In the genomic region with DNA sequence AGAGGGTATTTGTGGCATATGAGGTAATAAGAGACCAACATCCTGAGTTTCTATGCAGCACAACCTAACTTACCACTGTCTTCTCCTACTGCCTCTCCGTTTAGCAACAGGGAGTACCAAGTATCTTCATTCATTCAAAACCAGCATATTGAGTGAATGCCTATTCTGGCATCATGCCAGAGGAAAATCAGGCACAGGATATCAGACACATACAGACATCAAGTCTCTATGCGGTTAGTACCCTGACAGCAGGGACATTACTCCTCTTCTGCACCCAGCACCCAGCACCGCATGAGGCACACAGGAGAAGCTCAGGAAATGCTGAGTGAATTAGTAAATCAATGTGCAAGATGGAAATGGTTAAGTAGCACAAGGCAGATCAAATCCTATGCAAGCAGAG, we compare ENCODE assay signal across 14 cellular contexts.
DNase-seq lines count a peak whose midpoint lies in the region; ATAC-seq lines count a peak whose summit lies in the region.
"Had no signal": no experiment of that assay in that cellular context is flagged by ENCODE, and none has a peak within 500 bp of the region (broad histone marks: within the 10 kb centered on the region; RNA-seq: fewer than 3 reads in every experiment).

No MANE protein-coding gene starts in this region.

- H3K4me1 Mint-ChIP-seq in activated CD4-positive, alpha-beta T cell treated with anti-CD3 and anti-CD28 coated beads, Interleukin-2, amount 10 ng/mL, durations not matched to agents 24 days and 14 days, result peaks cover 71% of the 10 kb centered on the region
- peaks cover 61% of the 10 kb centered on the region for H3K4me1 Mint-ChIP-seq in activated naive CD8-positive, alpha-beta T cell treated with anti-CD3 and anti-CD28 coated beads for 36 hours
- H3K4me1 Mint-ChIP-seq in natural killer cell treated with Interleukin-12 subunit alpha and Interleukin-12 subunit beta and Interleukin-15 and Interleukin-18, amount 100 ng/mL, for 72 hours (ENCODE audit: low read depth in 2 of 2), result peaks cover 62 to 73% of the 10 kb centered on the region in 2 donors

- H3K27me3 Mint-ChIP-seq in activated CD4-positive, alpha-beta T cell treated with anti-CD3 and anti-CD28 coated beads, Interleukin-2, amount 10 ng/mL, durations not matched to agents 24 days and 14 days, result peaks cover 2% of the 10 kb centered on the region
- no peaks in the 10 kb centered on the region for H3K27me3 Mint-ChIP-seq in activated naive CD8-positive, alpha-beta T cell treated with anti-CD3 and anti-CD28 coated beads for 36 hours
- no peaks in the 10 kb centered on the region for H3K27me3 Mint-ChIP-seq in natural killer cell treated with Interleukin-12 subunit alpha and Interleukin-12 subunit beta and Interleukin-15 and Interleukin-18, amount 100 ng/mL, for 72 hours

- H3K27ac Mint-ChIP-seq in activated CD4-positive, alpha-beta T cell treated with anti-CD3 and anti-CD28 coated beads, Interleukin-2, amount 10 ng/mL, durations not matched to agents 24 days and 14 days, result peak overlapping the region; percentile 90
- peak overlapping the region; percentile 19 for H3K27ac Mint-ChIP-seq in activated naive CD8-positive, alpha-beta T cell treated with anti-CD3 and anti-CD28 coated beads for 36 hours
- H3K27ac Mint-ChIP-seq in natural killer cell treated with Interleukin-12 subunit alpha and Interleukin-12 subunit beta and Interleukin-15 and Interleukin-18, amount 100 ng/mL, for 72 hours, result peak overlapping the region; percentile 80 to 85
- H3K27ac Mint-ChIP-seq: nephron progenitor cell had no signal

- peak overlapping the region; percentile 5 for H3K4me3 Mint-ChIP-seq in activated CD4-positive, alpha-beta T cell treated with anti-CD3 and anti-CD28 coated beads, Interleukin-2, amount 10 ng/mL, durations not matched to agents 24 days and 14 days
- no peak overlapping the region for H3K4me3 Mint-ChIP-seq in activated naive CD8-positive, alpha-beta T cell treated with anti-CD3 and anti-CD28 coated beads for 36 hours
- peak overlapping the region; percentile 77 for H3K4me3 Mint-ChIP-seq in natural killer cell treated with Interleukin-12 subunit alpha and Interleukin-12 subunit beta and Interleukin-15 and Interleukin-18, amount 100 ng/mL, for 72 hours
- H3K4me3 Mint-ChIP-seq: nephron progenitor cell had no signal

- peaks cover 9% of the 10 kb centered on the region for H3K36me3 Mint-ChIP-seq in activated CD4-positive, alpha-beta T cell treated with anti-CD3 and anti-CD28 coated beads, Interleukin-2, amount 10 ng/mL, durations not matched to agents 24 days and 14 days (ENCODE audit: low read depth)
- H3K36me3 Mint-ChIP-seq in activated naive CD8-positive, alpha-beta T cell treated with anti-CD3 and anti-CD28 coated beads for 36 hours, result peaks cover 15% of the 10 kb centered on the region
- H3K36me3 Mint-ChIP-seq in natural killer cell treated with Interleukin-12 subunit alpha and Interleukin-12 subunit beta and Interleukin-15 and Interleukin-18, amount 100 ng/mL, for 72 hours, result peaks cover 4% of the 10 kb centered on the region

- no peak for DNase-seq in activated CD4-positive, alpha-beta T cell treated with anti-CD3 and anti-CD28 coated beads, Interleukin-2, amount 10 ng/mL, durations not matched to agents 24 days and 14 days
- no peak for DNase-seq in activated CD4-positive, alpha-beta T cell treated with anti-CD3 and anti-CD28 coated beads, Interleukin-2, amount 50 U/mL, for 1 hour
- peak; percentile 18 for DNase-seq in NCI-H69 (lab: John Stamatoyannopoulos, UW)
- no peak for DNase-seq in activated naive CD8-positive, alpha-beta T cell treated with anti-CD3 and anti-CD28 coated beads for 36 hours
- no peak for DNase-seq in natural killer cell treated with Interleukin-12 subunit alpha and Interleukin-12 subunit beta and Interleukin-15 and Interleukin-18, amount 100 ng/mL, for 72 hours (ENCODE audit: low spot score)
- no peak for DNase-seq in SIG-M5 treated with dmso at 0.1 percent for 504 hours (lab: John Stamatoyannopoulos, UW; ENCODE audit: unreplicated experiment)
- no peak for DNase-seq in cerebellum (ENCODE audit: low spot score)
- DNase-seq: activated CD8-positive, alpha-beta memory T cell treated with anti-CD3 and anti-CD28 coated beads, Interleukin-2, amount 50 U/mL, for 48 hours; cerebellar nuclear complex; lower lobe of right lung; NCI-H2107; nephron progenitor cell; stimulated activated CD4-positive, alpha-beta T cell treated with anti-CD3 and anti-CD28 coated beads, Interleukin-15, amount 100 ng/mL, for 24 hours had no signal

- no peak for ATAC-seq in natural killer cell treated with Interleukin-12 subunit alpha and Interleukin-12 subunit beta and Interleukin-15 and Interleukin-18, amount 100 ng/mL, for 72 hours
- no peak for ATAC-seq in HG03460 (IDR thresholded peaks at IDR 0.05; ENCODE audit: unreplicated experiment)

- intact Hi-C loops in activated CD4-positive, alpha-beta T cell treated with anti-CD3 and anti-CD28 coated beads, Interleukin-2, amount 10 ng/mL, durations not matched to agents 24 days and 14 days (cut with micrococcal nuclease), result no loop called here

- H3K9me3 Mint-ChIP-seq in activated CD4-positive, alpha-beta T cell treated with anti-CD3 and anti-CD28 coated beads, Interleukin-2, amount 10 ng/mL, durations not matched to agents 24 days and 14 days, result peaks cover 7% of the 10 kb centered on the region
- H3K9me3 Mint-ChIP-seq in activated naive CD8-positive, alpha-beta T cell treated with anti-CD3 and anti-CD28 coated beads for 36 hours, result peaks cover 12% of the 10 kb centered on the region
- H3K9me3 Mint-ChIP-seq in natural killer cell treated with Interleukin-12 subunit alpha and Interleukin-12 subunit beta and Interleukin-15 and Interleukin-18, amount 100 ng/mL, for 72 hours, result no peaks in the 10 kb centered on the region
- H3K9me3 Mint-ChIP-seq: nephron progenitor cell had no signal

Comparison
In these comparisons a context has a peak if more than half of its experiments do, and no peak if none do; other contexts are left out.
1. H3K27ac Mint-ChIP-seq: peak in every context shown above with its lines; median percentile 90 in activated CD4-positive, alpha-beta T cell treated with anti-CD3 and anti-CD28 coated beads, Interleukin-2, amount 10 ng/mL, durations not matched to agents 24 days and 14 days; 82 in natural killer cell treated with Interleukin-12 subunit alpha and Interleukin-12 subunit beta and Interleukin-15 and Interleukin-18, amount 100 ng/mL, for 72 hours; 19 in activated naive CD8-positive, alpha-beta T cell treated with anti-CD3 and anti-CD28 coated beads for 36 hours.